ENCODE assay signal across 8 cellular contexts in the genomic region with DNA sequence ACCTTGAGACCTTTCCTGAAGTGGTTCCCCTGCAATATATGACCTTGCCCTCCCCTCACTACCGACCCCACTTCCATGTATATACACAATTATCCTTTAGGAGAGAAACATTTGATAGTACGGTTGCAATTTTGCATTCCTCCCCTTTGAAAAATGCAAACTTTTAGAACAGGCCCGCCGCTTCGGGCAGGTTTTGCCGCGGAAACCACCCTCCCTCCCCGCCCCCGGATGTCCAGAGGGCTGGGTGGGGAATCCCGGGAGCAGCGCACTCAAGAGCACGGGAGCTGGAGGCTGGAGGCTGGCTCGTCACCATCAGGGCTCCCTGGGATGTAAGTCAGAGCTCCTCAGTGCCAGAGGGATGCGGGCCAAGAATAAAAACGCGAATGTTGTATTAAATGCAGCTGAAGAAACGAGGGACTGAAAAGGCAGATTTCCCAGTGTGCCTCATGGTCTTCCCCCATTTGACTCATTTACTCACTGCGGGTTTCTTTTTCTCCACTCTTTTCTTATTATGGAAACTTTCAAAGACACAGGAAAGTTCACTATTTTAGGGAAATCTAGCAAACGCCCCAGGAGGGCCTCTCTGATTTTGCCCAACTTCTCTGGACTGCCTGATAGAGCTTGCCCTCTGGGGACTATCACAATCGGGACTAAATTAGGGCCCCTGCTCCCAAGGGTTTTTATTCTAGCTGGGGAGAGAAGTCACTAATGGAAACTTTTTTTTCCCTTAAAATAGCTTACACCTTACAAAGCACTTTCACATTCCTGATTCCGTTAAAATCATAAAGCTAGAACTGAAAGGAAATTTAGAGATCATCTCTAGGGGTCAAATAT. TPM values are rescaled to one million over a fixed set of nuclear protein-coding genes. Genes with fewer than 3 reads are reported as not detected.
A peak's percentile ranks its signal among the peaks of the same experiment; 100 is the strongest.
DNase-seq lines count a peak whose midpoint lies in the region; ATAC-seq and TF ChIP-seq lines count a peak whose summit lies in the region.

No MANE protein-coding gene starts in this region.

- H3K4me3 ChIP-seq in OCI-LY7 (ENCODE audit: low read depth, low read length, poor library complexity, severe bottlenecking) (peak overlapping the region; percentile 72), mammary epithelial cell (replicated peaks in 1 of 3; ENCODE audit: insufficient read depth in 1 of 3, low read depth in 2 of 3, low read length in 3 of 3) (no peak overlapping the region), smooth muscle cell (peak overlapping the region; percentile 9)

- dilution Hi-C loops in mammary epithelial cell (cut with HindIII; ENCODE audit: low sequenced_read_pairs) = no loop called here

- 8% methylated on average over 15 of the region's 21 CpGs for WGBS in mammary epithelial cell (ENCODE audit: low coverage, missing lambda C conversion rate)
- WGBS in smooth muscle cell (ENCODE audit: low lambda C conversion rate) = 16% methylated on average over 21 of the region's 21 CpGs

- H4K20me1 ChIP-seq in OCI-LY7 (ENCODE audit: insufficient read depth, low read length) = peaks cover 4% of the 10 kb centered on the region; the same call in 1 of the 2 replicates
- H4K20me1 ChIP-seq in mammary epithelial cell (ENCODE audit: insufficient read depth, low read length) = peaks cover 2% of the 10 kb centered on the region
- peaks cover 9% of the 10 kb centered on the region for H4K20me1 ChIP-seq in smooth muscle cell (ENCODE audit: low read depth)

- TF ChIP-seq CTCF in OCI-LY7 (conservative IDR thresholded peaks at IDR 0.05; ENCODE audit: low read length) (no peak), mammary epithelial cell (conservative IDR thresholded peaks at IDR 0.05 in 1 of 2, IDR thresholded peaks at IDR 0.05 in 1 of 2; ENCODE audit: extremely low read depth in 1 of 2, insufficient read depth in 1 of 2, low read depth in 1 of 2, low read length in 2 of 2) (no peak), smooth muscle cell (IDR thresholded peaks at IDR 0.05; ENCODE audit: borderline replicate concordance, insufficient read depth, poor library complexity, severe bottlenecking) (no peak), GM20000 (IDR thresholded peaks at IDR 0.05; ENCODE audit: extremely low read depth, missing control alignments) (no peak)

- CTCF ChIA-PET in OCI-LY7 (lab: Charles Lee; ENCODE audit: unreplicated experiment) (no interaction called here), mammary epithelial cell (lab: Charles Lee; ENCODE audit: low non-redundant PET) (no interaction called here)

- POLR2A ChIA-PET in OCI-LY7 (lab: Charles Lee) = interaction anchor here (0.5 to 1.5 kb wide), 8 partner anchors 12 to 590 kb away, joined by 3 to 9 read pairs (median 4); no protein-coding TSS in a partner anchor

- BruUV-seq in OCI-LY7 (replicated peaks; lab: Mats Ljungman, UMichigan) (no TSS peak), mammary epithelial cell (replicated peaks; lab: Mats Ljungman, UMichigan) (no TSS peak)

- peak overlapping the region; percentile 77 for H3K27ac ChIP-seq in OCI-LY7 (ENCODE audit: low read depth, low read length, poor library complexity, severe bottlenecking)
- peak overlapping the region; percentile 43 for H3K27ac ChIP-seq in mammary epithelial cell (ENCODE audit: insufficient read depth, low read depth, low read length)
- peak overlapping the region; percentile 98 for H3K27ac ChIP-seq in smooth muscle cell (ENCODE audit: low read depth)

- no peak for ATAC-seq in HG03432 (IDR thresholded peaks at IDR 0.05; ENCODE audit: unreplicated experiment)

- DNase-seq in ELR (ENCODE audit: low read depth) = peak; percentile 91
- peak; percentile 31 for DNase-seq in OCI-LY7 (ENCODE audit: low spot score)
- peak; percentile 84 for DNase-seq in mammary epithelial cell
- peak; percentile 83 for DNase-seq in islet precursor cell
- peak; percentile 19 for DNase-seq in smooth muscle cell (lab: John Stamatoyannopoulos, UW; ENCODE audit: unreplicated experiment)
- DNase-seq in GM20000 (ENCODE audit: low spot score) = no peak
- DNase-seq in NK-92 (lab: John Stamatoyannopoulos, UW; ENCODE audit: unreplicated experiment) = no peak

- peak overlapping the region; percentile 47 for H3K9ac ChIP-seq in mammary epithelial cell (ENCODE audit: insufficient read depth, low read length)
- H3K9ac ChIP-seq in smooth muscle cell (ENCODE audit: low read depth) = peak overlapping the region; percentile 13

- in situ Hi-C loops in mammary epithelial cell (cut with MboI; ENCODE audit: low sequenced_read_pairs in 2 of 2) = no loop called here

- H3K36me3 ChIP-seq in OCI-LY7 (ENCODE audit: insufficient read depth, low read length) (no peaks in the 10 kb centered on the region), mammary epithelial cell (ENCODE audit: insufficient read depth, low read length) (no peaks in the 10 kb centered on the region), smooth muscle cell (ENCODE audit: low read depth) (no peaks in the 10 kb centered on the region)

- H3F3A ChIP-seq in smooth muscle cell (ENCODE audit: low read depth) = peaks cover 14% of the 10 kb centered on the region

- H2AFZ ChIP-seq in OCI-LY7 (ENCODE audit: low read length) = peak overlapping the region; percentile 96
- peak overlapping the region; percentile 66 for H2AFZ ChIP-seq in mammary epithelial cell (ENCODE audit: low read depth, low read length)
- no peak overlapping the region for H2AFZ ChIP-seq in smooth muscle cell (ENCODE audit: low read depth)

- peaks cover 17% of the 10 kb centered on the region for H3K79me2 ChIP-seq in OCI-LY7 (ENCODE audit: insufficient read depth, low read depth, low read length)
- H3K79me2 ChIP-seq in mammary epithelial cell (ENCODE audit: insufficient read depth, low read length) = peaks cover 20% of the 10 kb centered on the region
- H3K79me2 ChIP-seq in smooth muscle cell (ENCODE audit: low read depth) = peaks cover 14% of the 10 kb centered on the region

- peaks cover 71% of the 10 kb centered on the region for H3K4me1 ChIP-seq in OCI-LY7 (ENCODE audit: insufficient read depth, low read length, poor library complexity, severe bottlenecking)
- H3K4me1 ChIP-seq in mammary epithelial cell (ENCODE audit: insufficient read depth, low read length) = peaks cover 39% of the 10 kb centered on the region
- H3K4me1 ChIP-seq in smooth muscle cell (ENCODE audit: low read depth) = peaks cover 20% of the 10 kb centered on the region

- H3K4me2 ChIP-seq in OCI-LY7 (ENCODE audit: low read length) (peak overlapping the region; percentile 83), mammary epithelial cell (ENCODE audit: insufficient read depth, low read depth, low read length) (peak overlapping the region; percentile 66), smooth muscle cell (peak overlapping the region; percentile 54)

- H3K9me3 ChIP-seq in OCI-LY7 (ENCODE audit: low read length) (no peaks in the 10 kb centered on the region), mammary epithelial cell (replicated peaks; ENCODE audit: insufficient read depth, low read length) (no peaks in the 10 kb centered on the region), smooth muscle cell (replicated peaks; ENCODE audit: low read depth) (no peaks in the 10 kb centered on the region)

- no peaks in the 10 kb centered on the region for H3K27me3 ChIP-seq in mammary epithelial cell (ENCODE audit: insufficient read depth, low read length)
- H3K27me3 ChIP-seq in smooth muscle cell (ENCODE audit: low read depth) = no peaks in the 10 kb centered on the region

- no peaks in the 10 kb centered on the region for H3K9me2 ChIP-seq in OCI-LY7 (ENCODE audit: insufficient read depth, low read length)

- intact Hi-C loops in OCI-LY7 (cut with micrococcal nuclease; ENCODE audit: unreplicated experiment) (loop anchor here (10.0 kb wide), 1 partner anchor 307 kb away; no protein-coding TSS in a partner anchor), mammary epithelial cell (cut with micrococcal nuclease) (loop anchor here (1.0 to 10.0 kb wide), 2 partner anchors 35 to 593 kb away; partner anchors contain the start of genes CIAO2A and SNX1)

RNA-seq across cellular contexts. Expression of gene USP3, which starts 2.9 kb away (rescaled TPM):
- total RNA-seq in OCI-LY7 (2014; rRNA removed; shearing (Covaris generic)) = 26.3 and 34.6 TPM in 2 replicates
- 53.0 and 64.9 TPM in 2 replicates for total RNA-seq in OCI-LY7 (2022)
- total RNA-seq in mammary epithelial cell = 10 to 100 TPM; 26.3 to 30.6 TPM
- polyA plus RNA-seq in mammary epithelial cell = 13.6 TPM
- 50.9 TPM for polyA minus RNA-seq in mammary epithelial cell
- 25.5 and 26.2 TPM in 2 replicates for total RNA-seq in smooth muscle cell
- 17.1 and 18.8 TPM in 2 replicates for polyA plus RNA-seq in smooth muscle cell

Comparison
In these comparisons a context has a peak if more than half of its experiments do, and no peak if none do; other contexts are left out.
1. DNase-seq: peak in ELR (single experiment), OCI-LY7 (single experiment), mammary epithelial cell (single experiment), islet precursor cell (single experiment) and smooth muscle cell (single experiment); none in GM20000 (single experiment) and NK-92 (single experiment).
2. H3K27ac ChIP-seq: peak in every context shown above with its lines; median percentile 98 in smooth muscle cell; 77 in OCI-LY7; 43 in mammary epithelial cell.
3. H3K4me3 ChIP-seq: peak in OCI-LY7 (single experiment) and smooth muscle cell (single experiment); none in mammary epithelial cell (0 of 3).
4. Peak in every context shown above with its lines, with median percentiles within 50 percentile points of each other: H3K4me2 ChIP-seq.